In genomic region chr6:80331522-80331921, GRCh38 we compare ENCODE assay signal across 16 cellular contexts.
A peak's percentile ranks its signal among the peaks of the same experiment; 100 is the strongest.
DNase-seq lines count a peak whose midpoint lies in the region; ATAC-seq and TF ChIP-seq lines count a peak whose summit lies in the region.
"Had no signal": no experiment of that assay in that cellular context is flagged by ENCODE, and none has a peak within 500 bp of the region (broad histone marks: within the 10 kb centered on the region; RNA-seq: fewer than 3 reads in every experiment).

No MANE protein-coding gene starts in this region.

- H3K27ac ChIP-seq in HEK293 (ENCODE audit: extremely low read depth, low read depth, low read length) (no peak overlapping the region), suprapubic skin (no peak overlapping the region)
- H3K27ac ChIP-seq: BLaER1, parathyroid adenoma, spleen, stomach, WERI-Rb-1 had no signal

- ATAC-seq in sciatic nerve, result no peak
- ATAC-seq: HCT116 had no signal

- peaks cover 48% of the 10 kb centered on the region for H3K4me1 Mint-ChIP-seq in nephron

- H3K4me3 ChIP-seq in HEK293 (ENCODE audit: low read depth, low read length), result no peak overlapping the region
- H3K4me3 ChIP-seq in suprapubic skin, result no peak overlapping the region
- H3K4me3 ChIP-seq: BLaER1, spleen, stomach had no signal

- no peaks in the 10 kb centered on the region for H3K27me3 Mint-ChIP-seq in nephron (ENCODE audit: low read depth)
- H3K27me3 Mint-ChIP-seq: IgD-negative memory B cell had no signal

- H3K36me3 ChIP-seq in HEK293 (ENCODE audit: control insufficient read depth in 2 of 2, insufficient read depth in 1 of 2, low read length in 2 of 2) (no peaks in the 10 kb centered on the region), suprapubic skin (no peaks in the 10 kb centered on the region)
- H3K36me3 ChIP-seq: BLaER1, spleen, stomach, WERI-Rb-1 had no signal

- WGBS in suprapubic skin, result 75% methylated on average over 2 of the region's 2 CpGs

- peak overlapping the region in 2 of 3 experiments; percentile 50 to 55 for H3K27ac Mint-ChIP-seq in nephron
- H3K27ac Mint-ChIP-seq: activated naive CD4-positive, alpha-beta T cell treated with anti-CD3 and anti-CD28 coated beads for 36 hours; IgD-negative memory B cell had no signal

- TF ChIP-seq CTCF in HEK293 (tag by site-specific recombination; IDR thresholded peaks at IDR 0.05), result no peak
- no peak for TF ChIP-seq CTCF in nephron (IDR thresholded peaks at IDR 0.05; ENCODE audit: unreplicated experiment in 3 of 3)
- TF ChIP-seq CTCF in suprapubic skin (IDR thresholded peaks at IDR 0.05), result no peak

- H3K4me1 ChIP-seq in HEK293 (ENCODE audit: control insufficient read depth, insufficient read depth, low read length) (peaks cover 15% of the 10 kb centered on the region; the same call in 1 of the 2 replicates), suprapubic skin (no peaks in the 10 kb centered on the region)
- H3K4me1 ChIP-seq: BLaER1, spleen had no signal

- TF ChIP-seq POLR2A in suprapubic skin (IDR thresholded peaks at IDR 0.05), result no peak

- DNase-seq in NCI-H1930 (lab: John Stamatoyannopoulos, UW), result peak; percentile 50 to 54
- peak; percentile 26 for DNase-seq in NCI-H526 treated with DMSO at 0.1 percent for 48 hours (lab: John Stamatoyannopoulos, UW)
- DNase-seq in sciatic nerve (ENCODE audit: low spot score), result no peak
- DNase-seq in suprapubic skin (ENCODE audit: low spot score in 2 of 2), result no peak
- no peak for DNase-seq in epidermal melanocyte (ENCODE audit: insufficient read length, low spot score)
- DNase-seq: activated naive CD4-positive, alpha-beta T cell treated with anti-CD3 and anti-CD28 coated beads for 36 hours; MV-4-11; spleen; stomach; WERI-Rb-1 had no signal

- no peak for TF ChIP-seq EP300 in suprapubic skin (IDR thresholded peaks at IDR 0.05)

- H3K9me3 ChIP-seq in HEK293 (ENCODE audit: control insufficient read depth, insufficient read depth, low read depth, low read length) (no peaks in the 10 kb centered on the region), suprapubic skin (no peaks in the 10 kb centered on the region)
- H3K9me3 ChIP-seq: BLaER1, spleen, stomach had no signal

- POLR2A ChIA-PET in HEK293 (lab: Yijun Ruan, JAX), result no interaction called here

- no peaks in the 10 kb centered on the region for H3K36me3 Mint-ChIP-seq in nephron (ENCODE audit: low read depth)

- H3K27me3 ChIP-seq in suprapubic skin, result no peaks in the 10 kb centered on the region
- H3K27me3 ChIP-seq: BLaER1, spleen, stomach had no signal

- CTCF ChIA-PET in HEK293 (lab: Yijun Ruan, JAX), result no interaction called here

- H3K9me3 Mint-ChIP-seq in nephron, result no peaks in the 10 kb centered on the region
- H3K9me3 Mint-ChIP-seq: activated naive CD4-positive, alpha-beta T cell treated with anti-CD3 and anti-CD28 coated beads for 36 hours; IgD-negative memory B cell had no signal

- intact Hi-C loops in sciatic nerve (cut with DNase I), result no loop called here

- no peak overlapping the region for H3K4me3 Mint-ChIP-seq in nephron
- H3K4me3 Mint-ChIP-seq: activated naive CD4-positive, alpha-beta T cell treated with anti-CD3 and anti-CD28 coated beads for 36 hours; IgD-negative memory B cell had no signal

TF ChIP-seq in HEK293, 187 proteins besides CTCF, POLR2A, EP300 and RAD21 (continues in another document):
- TF ChIP-seq ZNF792 (tag by site-specific recombination; IDR thresholded peaks at IDR 0.05) (no peak), ZNF433 (tag by site-specific recombination; IDR thresholded peaks at IDR 0.05; ENCODE audit: low read depth) (no peak), ZNF580 (tag by site-specific recombination; IDR thresholded peaks at IDR 0.05) (no peak), ZNF214 (tag by site-specific recombination; IDR thresholded peaks at IDR 0.05; ENCODE audit: borderline replicate concordance) (no peak), KLF10 (tag by site-specific recombination; IDR thresholded peaks at IDR 0.05) (no peak), ZNF184 (tag by site-specific recombination; IDR thresholded peaks at IDR 0.05) (no peak), ZBTB11 (tag by site-specific recombination; conservative IDR thresholded peaks at IDR 0.05; ENCODE audit: low read depth) (no peak), ZNF16 (tag by site-specific recombination; IDR thresholded peaks at IDR 0.05; ENCODE audit: low read depth) (no peak), ZNF513 (tag by site-specific recombination; IDR thresholded peaks at IDR 0.05) (no peak), ZBTB44 (tag by site-specific recombination; IDR thresholded peaks at IDR 0.05) (peak; percentile 87), ZFP37 (tag by site-specific recombination; IDR thresholded peaks at IDR 0.05) (no peak), KLF17 (tag by site-specific recombination; IDR thresholded peaks at IDR 0.05) (no peak), ZBTB6 (tag by site-specific recombination; IDR thresholded peaks at IDR 0.05) (no peak), ZNF571 (tag by site-specific recombination; IDR thresholded peaks at IDR 0.05) (no peak), SCRT2 (tag by site-specific recombination; IDR thresholded peaks at IDR 0.05) (no peak), ZNF514 (tag by site-specific recombination; IDR thresholded peaks at IDR 0.05) (no peak), WT1 (tag by site-specific recombination; IDR thresholded peaks at IDR 0.05) (peak; percentile 35; the same call in 1 of the 2 replicates), ZNF747 (tag by site-specific recombination; IDR thresholded peaks at IDR 0.05) (no peak)

Comparison
In these comparisons a context has a peak if more than half of its experiments do, and no peak if none do; other contexts are left out.
1. DNase-seq: peak in NCI-H1930 (2 of 2) and NCI-H526 treated with DMSO at 0.1 percent for 48 hours (single experiment); none in sciatic nerve (single experiment), suprapubic skin (0 of 2) and epidermal melanocyte (single experiment).